In the genomic region with DNA sequence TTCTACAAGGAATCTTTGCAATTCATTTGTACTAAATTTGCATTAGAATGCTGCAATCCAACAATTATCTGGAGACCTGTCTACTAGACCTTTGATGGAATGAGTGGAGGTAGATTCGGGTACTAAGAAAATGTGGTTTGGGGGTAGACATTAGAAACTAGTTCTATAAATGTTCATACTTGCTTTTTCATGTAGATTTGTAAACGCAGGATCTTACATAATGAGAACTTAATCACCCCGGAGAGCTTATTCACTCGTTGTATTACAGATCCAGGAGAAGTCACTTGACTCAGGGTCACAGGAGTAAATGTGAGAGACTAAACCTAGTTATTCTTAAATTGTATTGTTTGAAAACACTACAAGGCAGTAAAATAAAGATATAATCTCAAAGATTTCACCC, we compare ENCODE assay signal across 7 cellular contexts.
DNase-seq lines count a peak whose midpoint lies in the region; ATAC-seq, FAIRE-seq and TF ChIP-seq lines count a peak whose summit lies in the region.
"Not testable (repeated sequence)": the region's sequence is repeated elsewhere in the genome, so short reads cannot be mapped to it uniquely, and the experiment has no call there.

No MANE protein-coding gene starts in this region.

- 23% methylated on average over 4 of the region's 4 CpGs for WGBS in A549 (ENCODE audit: missing lambda C conversion rate)

- TF ChIP-seq EP300 in A549 (IDR thresholded peaks at IDR 0.05): not testable (repeated sequence)

- not testable (repeated sequence) for TF ChIP-seq POLR2A in A549 (IDR thresholded peaks at IDR 0.05; ENCODE audit: low read length)

- FAIRE-seq in A549 (lab: Jason Lieb, UNC): peak; percentile 67
- FAIRE-seq in endometrium (lab: Jason Lieb, UNC): peak; percentile 72
- not testable (repeated sequence) for FAIRE-seq in keratinocyte (lab: Jason Lieb, UNC)

- CTCF ChIA-PET in A549 (lab: Yijun Ruan, JAX); WTC11 (lab: Charles Lee): not testable (repeated sequence)

- DNase-seq in A549 (ENCODE audit: low read depth in 1 of 2, low spot score in 1 of 2); WTC11 (ENCODE audit: low spot score); keratinocyte (ENCODE audit: low read depth, low spot score): not testable (repeated sequence)
- peak; percentile 8 for DNase-seq in astrocyte of the spinal cord (ENCODE audit: low read depth, low spot score)
- peak; percentile 27 for DNase-seq in fibroblast of the aortic adventitia (ENCODE audit: low read depth)

- H3K4me1 Mint-ChIP-seq in WTC11: peaks cover 40% of the 10 kb centered on the region

- POLR2A ChIA-PET in A549 (lab: Yijun Ruan, JAX); WTC11 (lab: Charles Lee): not testable (repeated sequence)

- TF ChIP-seq CTCF in A549 (IDR thresholded peaks at IDR 0.05); WTC11 (IDR thresholded peaks at IDR 0.05); astrocyte of the spinal cord (IDR thresholded peaks at IDR 0.05; ENCODE audit: low read depth, low read length); fibroblast of the aortic adventitia (IDR thresholded peaks at IDR 0.05; ENCODE audit: insufficient read depth, low read length); keratinocyte (optimal IDR thresholded peaks at IDR 0.05 in 1 of 3, IDR thresholded peaks at IDR 0.05 in 1 of 3, conservative IDR thresholded peaks at IDR 0.05 in 1 of 3; ENCODE audit: extremely low read depth in 1 of 3, insufficient read depth in 2 of 3, low read length in 3 of 3): not testable (repeated sequence)

- H3K9me3 Mint-ChIP-seq in WTC11: not testable (repeated sequence)

- not testable (repeated sequence) for H4K20me1 ChIP-seq in keratinocyte (ENCODE audit: control insufficient read depth, extremely low read depth, insufficient read depth, low read length)

- peak overlapping the region; percentile 5 for H2AFZ ChIP-seq in keratinocyte (ENCODE audit: control insufficient read depth, low read length)

- H3K36me3 ChIP-seq in HUES48 (ENCODE audit: control insufficient read depth, insufficient read depth, low read length); keratinocyte (ENCODE audit: control insufficient read depth in 2 of 2, extremely low read depth in 1 of 2, insufficient read depth in 2 of 2, low read length in 2 of 2): not testable (repeated sequence)

- H3K27ac ChIP-seq in A549; HUES48 (ENCODE audit: low read depth, low read length); keratinocyte (ENCODE audit: control insufficient read depth, insufficient read depth, low read length): not testable (repeated sequence)

- not testable (repeated sequence) for H3K9me3 ChIP-seq in A549; HUES48 (ENCODE audit: control insufficient read depth, insufficient read depth, low read length); keratinocyte (ENCODE audit: control insufficient read depth, low read depth, low read length)

- H3K4me3 ChIP-seq in A549; astrocyte of the spinal cord (ENCODE audit: low read depth, low read length); fibroblast of the aortic adventitia (ENCODE audit: low read depth, low read length); keratinocyte (ENCODE audit: control insufficient read depth in 2 of 3, extremely low read depth in 1 of 3, insufficient read depth in 2 of 3, low read depth in 1 of 3, low read length in 3 of 3): not testable (repeated sequence)
- H3K4me3 ChIP-seq in HUES48 (ENCODE audit: low read depth, low read length): peak overlapping the region; percentile 21; the same call in 1 of the 2 replicates

- dilution Hi-C loops in keratinocyte (cut with MboI; ENCODE audit: extremely low pct_ligation_motif_present, low sequenced_read_pairs): not testable (repeated sequence)

- not testable (repeated sequence) for H3K27ac Mint-ChIP-seq in WTC11

- not testable (repeated sequence) for TF ChIP-seq RAD21 in A549 (conservative IDR thresholded peaks at IDR 0.05 in 1 of 2, IDR thresholded peaks at IDR 0.05 in 1 of 2)

- H3K9me1 ChIP-seq in keratinocyte (ENCODE audit: control insufficient read depth, extremely low read depth, insufficient read depth, low read length): not testable (repeated sequence)

- not testable (repeated sequence) for H3K4me1 ChIP-seq in A549; keratinocyte (ENCODE audit: control insufficient read depth, extremely low read depth, insufficient read depth, low read length)
- peaks cover 24% of the 10 kb centered on the region for H3K4me1 ChIP-seq in HUES48 (ENCODE audit: control insufficient read depth, insufficient read depth, low read length)

- H3K4me2 ChIP-seq in A549; keratinocyte (ENCODE audit: control insufficient read depth, extremely low read depth, insufficient read depth, low read depth, low read length): not testable (repeated sequence)

- peak overlapping the region; percentile 20 for H3K4me3 Mint-ChIP-seq in WTC11

- ATAC-seq in A549, WTC11: not testable (repeated sequence)

- H3K27me3 Mint-ChIP-seq in WTC11 (ENCODE audit: low read depth): not testable (repeated sequence)

- H3K79me2 ChIP-seq in keratinocyte (ENCODE audit: control insufficient read depth, insufficient read depth, low read length): not testable (repeated sequence)

- in situ Hi-C loops in astrocyte of the spinal cord (cut with HindIII; ENCODE audit: low sequenced_read_pairs): not testable (repeated sequence)

- not testable (repeated sequence) for H3K9ac ChIP-seq in HUES48 (ENCODE audit: low read depth, low read length); keratinocyte (ENCODE audit: control insufficient read depth, extremely low read depth, insufficient read depth, low read length)

- H3K36me3 Mint-ChIP-seq in WTC11: not testable (repeated sequence)

- not testable (repeated sequence) for H3K27me3 ChIP-seq in HUES48 (ENCODE audit: control insufficient read depth, insufficient read depth, low read length); keratinocyte (ENCODE audit: control insufficient read depth, extremely low read depth, insufficient read depth, low read length)
